In the genomic region with DNA sequence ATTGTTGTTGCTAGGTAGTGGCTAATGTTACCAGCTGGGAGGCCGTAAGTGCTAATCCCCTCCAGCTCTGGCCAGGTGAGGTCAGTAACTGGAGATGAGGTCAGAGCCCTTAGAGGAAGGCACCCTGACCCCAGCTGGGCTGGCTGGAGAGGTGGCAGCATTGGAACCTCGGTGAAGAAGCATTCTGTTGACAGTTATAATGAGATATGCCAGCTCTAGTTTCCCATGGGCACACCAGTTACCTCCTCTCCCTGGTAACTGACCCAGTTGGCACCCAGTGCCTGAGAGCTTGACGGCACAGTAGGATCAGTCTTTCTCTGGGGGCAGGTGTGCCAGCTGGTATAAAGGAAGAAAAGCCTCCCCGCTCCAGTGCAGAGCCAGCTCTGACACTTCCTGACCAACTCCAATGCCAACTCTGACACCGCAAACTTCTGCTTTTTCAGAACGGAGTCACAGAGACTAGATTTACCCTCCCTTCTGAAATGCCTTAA, we compare ENCODE assay signal across 1 cellular context.
TF ChIP-seq lines count a peak whose summit lies in the region.

No MANE protein-coding gene starts in this region.

TF ChIP-seq in GM12878, 131 proteins besides CTCF, POLR2A, EP300 and RAD21:
- TF ChIP-seq, protein P1, sequence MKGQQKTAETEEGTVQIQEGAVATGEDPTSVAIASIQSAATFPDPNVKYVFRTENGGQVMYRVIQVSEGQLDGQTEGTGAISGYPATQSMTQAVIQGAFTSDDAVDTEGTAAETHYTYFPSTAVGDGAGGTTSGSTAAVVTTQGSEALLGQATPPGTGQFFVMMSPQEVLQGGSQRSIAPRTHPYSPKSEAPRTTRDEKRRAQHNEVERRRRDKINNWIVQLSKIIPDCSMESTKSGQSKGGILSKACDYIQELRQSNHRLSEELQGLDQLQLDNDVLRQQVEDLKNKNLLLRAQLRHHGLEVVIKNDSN (IDR thresholded peaks at IDR 0.05; ENCODE audit: borderline replicate concordance, extremely low read length, insufficient read depth, low read depth, low read length): no peak
- no peak for TF ChIP-seq RB1 (IDR thresholded peaks at IDR 0.05; ENCODE audit: borderline replicate concordance)
- no peak for TF ChIP-seq ESRRA (IDR thresholded peaks at IDR 0.05; ENCODE audit: low read length)
- TF ChIP-seq ZSCAN29 (IDR thresholded peaks at IDR 0.05): no peak
- no peak for TF ChIP-seq KLF5 (IDR thresholded peaks at IDR 0.05; ENCODE audit: partially characterized antibody)
TF ChIP-seq in GM12878: peak in this region for 0.
